ENCODE assay signal across 35 cellular contexts in the genomic region with DNA sequence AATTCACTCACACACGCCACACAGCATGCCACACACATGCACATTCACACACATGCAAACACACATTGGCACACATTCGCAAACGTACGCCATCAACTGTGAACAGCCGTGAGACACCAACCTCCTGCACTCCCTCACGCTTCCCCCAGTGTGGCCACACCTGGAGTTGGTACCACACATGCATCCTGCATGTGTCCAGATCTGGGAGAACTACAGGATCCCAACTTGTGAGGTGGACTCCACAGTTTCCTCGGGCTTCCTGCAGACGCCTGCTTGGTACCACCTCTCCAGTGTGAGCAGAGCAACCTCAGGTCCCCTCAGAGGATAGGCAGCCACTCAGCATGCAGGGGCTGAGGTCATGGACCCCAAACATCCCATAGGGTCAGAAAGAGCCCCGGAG.
"Had no signal": no experiment of that assay in that cellular context is flagged by ENCODE, and none has a peak within 500 bp of the region (broad histone marks: within the 10 kb centered on the region; RNA-seq: fewer than 3 reads in every experiment).

No MANE protein-coding gene starts in this region.

- H3K36me3 ChIP-seq: adrenal gland, brain microvascular endothelial cell, breast epithelium had no signal

- H3K36me3 Mint-ChIP-seq: activated naive CD4-positive, alpha-beta T cell treated with anti-CD3 and anti-CD28 coated beads, Interleukin-2, amount 50 U/mL, for 72 hours had no signal

- H3K4me3 ChIP-seq: adrenal gland, body of pancreas, breast epithelium had no signal

- ATAC-seq: activated CD8-positive, alpha-beta T cell treated with anti-CD3 and anti-CD28 coated beads for 36 hours; activated naive CD4-positive, alpha-beta T cell treated with anti-CD3 and anti-CD28 coated beads, Interleukin-2, amount 50 U/mL, for 72 hours; activated T-cell treated with anti-CD3 and anti-CD28 coated beads, Interleukin-2, amount 50 U/mL, for 4 hours; activated T-cell treated with anti-CD3 and anti-CD28 coated beads, Interleukin-2, amount 50 U/mL, for 72 hours; activated T-helper 17 cell treated with anti-CD3 and anti-CD28 coated beads, Interleukin-2, amount 50 U/mL, for 72 hours; body of pancreas had no signal

- H3K9me3 ChIP-seq: adrenal gland, body of pancreas, breast epithelium had no signal

- H3K4me1 ChIP-seq: breast epithelium had no signal

- H3K9me3 Mint-ChIP-seq: activated B cell treated with CpG ODN at 0.5 μM for 24 hours; activated T-helper 1 cell treated with anti-CD3 and anti-CD28 coated beads, Interleukin-12 subunit alpha, Interleukin-12 subunit beta, Interleukin-2, Interleukin-4 antibody, amounts not matched to agents 30 ng/mL and 10 ng/mL and 1 ng/mL, durations not matched to agents 14 hours and 24 hours and 36 hours; activated T-helper 17 cell treated with anti-CD3 and anti-CD28 coated beads, Interleukin-2, amount 50 U/mL, for 72 hours had no signal

- H3K27ac ChIP-seq: adrenal gland, body of pancreas, brain microvascular endothelial cell, breast epithelium, VCaP had no signal

- H3K4me1 Mint-ChIP-seq: activated naive CD8-positive, alpha-beta T cell treated with anti-CD3 and anti-CD28 coated beads for 36 hours; activated T-helper 17 cell treated with anti-CD3 and anti-CD28 coated beads, Interleukin-2, amount 50 U/mL, for 72 hours had no signal

- H3K27me3 Mint-ChIP-seq: activated B cell treated with CpG ODN at 0.5 μM for 24 hours; activated CD4-positive, alpha-beta memory T cell treated with anti-CD3 and anti-CD28 coated beads for 36 hours; activated CD8-positive, alpha-beta T cell treated with anti-CD3 and anti-CD28 coated beads for 36 hours; activated naive CD8-positive, alpha-beta T cell treated with anti-CD3 and anti-CD28 coated beads for 36 hours; activated T-helper 17 cell treated with anti-CD3 and anti-CD28 coated beads, Interleukin-2, amount 50 U/mL, for 72 hours had no signal

- H3K27ac Mint-ChIP-seq: activated B cell treated with CpG ODN at 0.5 μM for 24 hours; activated CD4-positive, alpha-beta memory T cell treated with anti-CD3 and anti-CD28 coated beads for 36 hours; activated CD8-positive, alpha-beta T cell treated with anti-CD3 and anti-CD28 coated beads for 36 hours; activated naive CD4-positive, alpha-beta T cell treated with anti-CD3 and anti-CD28 coated beads for 36 hours; activated naive CD4-positive, alpha-beta T cell treated with anti-CD3 and anti-CD28 coated beads, Interleukin-2, amount 50 U/mL, for 72 hours; activated naive CD8-positive, alpha-beta T cell treated with anti-CD3 and anti-CD28 coated beads for 36 hours; activated T-cell treated with anti-CD3 and anti-CD28 coated beads, Interleukin-2, amount 50 U/mL, for 72 hours; activated T-helper 1 cell treated with anti-CD3 and anti-CD28 coated beads, Interleukin-12 subunit alpha, Interleukin-12 subunit beta, Interleukin-2, Interleukin-4 antibody, amounts not matched to agents 30 ng/mL and 10 ng/mL and 1 ng/mL, durations not matched to agents 14 hours and 24 hours and 36 hours; activated T-helper 17 cell treated with anti-CD3 and anti-CD28 coated beads, Interleukin-2, amount 50 U/mL, for 72 hours; T-helper 1 cell treated with Interleukin-12 subunit alpha and Interleukin-12 subunit beta and Interleukin-4 antibody, amounts not matched to agents 30 μg/mL and 1 μg/mL, for 36 hours; T-helper 2 cell treated with Interferon-gamma antibody and Interleukin-4, amounts not matched to agents 5 μg/mL and 100 μg/mL, for 36 hours had no signal

- H3K4me3 Mint-ChIP-seq: activated B cell treated with CpG ODN at 0.5 μM for 24 hours; activated CD4-positive, alpha-beta memory T cell treated with anti-CD3 and anti-CD28 coated beads for 36 hours; activated CD8-positive, alpha-beta T cell treated with anti-CD3 and anti-CD28 coated beads for 36 hours; activated naive CD4-positive, alpha-beta T cell treated with anti-CD3 and anti-CD28 coated beads for 36 hours; activated naive CD8-positive, alpha-beta T cell treated with anti-CD3 and anti-CD28 coated beads for 36 hours; activated T-cell treated with anti-CD3 and anti-CD28 coated beads, Interleukin-2, amount 50 U/mL, for 4 hours; activated T-cell treated with anti-CD3 and anti-CD28 coated beads, Interleukin-2, amount 50 U/mL, for 72 hours; activated T-helper 1 cell treated with anti-CD3 and anti-CD28 coated beads, Interleukin-12 subunit alpha, Interleukin-12 subunit beta, Interleukin-2, Interleukin-4 antibody, amounts not matched to agents 30 ng/mL and 10 ng/mL and 1 ng/mL, durations not matched to agents 14 hours and 24 hours and 36 hours; activated T-helper 17 cell treated with anti-CD3 and anti-CD28 coated beads, Interleukin-2, amount 50 U/mL, for 72 hours; T-helper 1 cell treated with Interleukin-12 subunit alpha and Interleukin-12 subunit beta and Interleukin-4 antibody, amounts not matched to agents 30 μg/mL and 1 μg/mL, for 36 hours; T-helper 2 cell treated with Interferon-gamma antibody and Interleukin-4, amounts not matched to agents 5 μg/mL and 100 μg/mL, for 36 hours had no signal

- H3K27me3 ChIP-seq: adrenal gland, body of pancreas, brain microvascular endothelial cell, breast epithelium had no signal

- DNase-seq: activated B cell treated with CpG ODN at 0.5 μM for 24 hours; activated CD4-positive, alpha-beta memory T cell treated with anti-CD3 and anti-CD28 coated beads for 36 hours; activated CD4-positive, alpha-beta T cell treated with anti-CD3 and anti-CD28 coated beads for 4 hours; activated CD4-positive, alpha-beta T cell treated with anti-CD3 and anti-CD28 coated beads, Interleukin-2, amount 50 U/mL, for 1 hour; activated CD4-positive, alpha-beta T cell treated with anti-CD3 and anti-CD28 coated beads, Interleukin-2, amount 50 U/mL, for 4 hours; activated CD4-positive, CD25-positive, alpha-beta regulatory T cell treated with anti-CD3 and anti-CD28 coated beads, Interleukin-2, amount 50 U/mL, for 72 hours; activated CD8-positive, alpha-beta memory T cell treated with anti-CD3 and anti-CD28 coated beads, Interleukin-2, amount 50 U/mL, for 4 hours; activated CD8-positive, alpha-beta T cell treated with anti-CD3 and anti-CD28 coated beads for 36 hours; activated effector memory CD4-positive, alpha-beta T cell treated with anti-CD3 and anti-CD28 coated beads, Interleukin-2, amount 50 U/mL, for 16 hours; activated gamma-delta T cell treated with Interleukin-2 at 50 U/mL for 16 hours; activated naive CD4-positive, alpha-beta T cell; activated naive CD4-positive, alpha-beta T cell treated with anti-CD3 and anti-CD28 coated beads for 36 hours; activated naive CD4-positive, alpha-beta T cell treated with anti-CD3 and anti-CD28 coated beads, Interleukin-2, amount 50 U/mL, for 16 hours; activated naive CD8-positive, alpha-beta T cell treated with anti-CD3 and anti-CD28 coated beads for 36 hours; activated T-cell treated with anti-CD3 and anti-CD28 coated beads for 4 hours; activated T-cell treated with anti-CD3 and anti-CD28 coated beads, Interleukin-2, amount 50 U/mL, for 1 hour; activated T-cell treated with anti-CD3 and anti-CD28 coated beads, Interleukin-2, amount 50 U/mL, for 4 hours; activated T-cell treated with anti-CD3 and anti-CD28 coated beads, Interleukin-2, amount 50 U/mL, for 72 hours; amniotic stem cell; aorta; body of pancreas; brain microvascular endothelial cell; central memory CD4-positive, alpha-beta T cell; SW 1271; T-helper 1 cell; T-helper 2 cell; T-helper 9 cell had no signal
